Comparison of ENCODE assay signal across 1 cellular context in genomic region chr19:12035220-12036172, GRCh38.
TF ChIP-seq lines count a peak whose summit lies in the region.

TSS of gene ZNF433 (minus strand) at chr19:12035679. CDS start at chr19:12035539, 140 bp downstream.

TF ChIP-seq in HepG2, 621 proteins besides CTCF, POLR2A, EP300 and RAD21 (continued from another document and continues in another):
- TF ChIP-seq TIGD3 (CRISPR knock-in tag; IDR thresholded peaks at IDR 0.05; ENCODE audit: borderline replicate concordance) (no peak), ZNF879 (CRISPR knock-in tag; IDR thresholded peaks at IDR 0.05) (no peak), ZNF761 (CRISPR knock-in tag; conservative IDR thresholded peaks at IDR 0.05) (peak; percentile 82; the same call in 1 of the 2 replicates), CREM (IDR thresholded peaks at IDR 0.05) (no peak), CREM (CRISPR knock-in tag; IDR thresholded peaks at IDR 0.05) (no peak), ZNF605 (CRISPR knock-in tag; IDR thresholded peaks at IDR 0.05) (peak; percentile 83), SCMH1 (CRISPR knock-in tag; IDR thresholded peaks at IDR 0.05; ENCODE audit: borderline replicate concordance) (no peak), MBNL3 (CRISPR knock-in tag; conservative IDR thresholded peaks at IDR 0.05) (no peak), ARID5B (CRISPR knock-in tag; IDR thresholded peaks at IDR 0.05) (peak; percentile 37; the same call in 1 of the 2 replicates), ZNF143 (CRISPR knock-in tag; IDR thresholded peaks at IDR 0.05) (no peak), GABPA (IDR thresholded peaks at IDR 0.05; ENCODE audit: low read depth, low read length) (no peak), GABPA (CRISPR knock-in tag; IDR thresholded peaks at IDR 0.05; ENCODE audit: low read depth) (no peak), ATF5 (CRISPR knock-in tag; IDR thresholded peaks at IDR 0.05; ENCODE audit: low read depth) (no peak), ZNF574 (CRISPR knock-in tag; IDR thresholded peaks at IDR 0.05) (peak; percentile 39; the same call in 1 of the 2 replicates), CCAR2 (optimal IDR thresholded peaks at IDR 0.05; ENCODE audit: low read depth, low read length) (no peak), NR0B2 (CRISPR knock-in tag; IDR thresholded peaks at IDR 0.05) (no peak), ZNF740 (CRISPR knock-in tag; IDR thresholded peaks at IDR 0.05) (no peak), ZNF772 (CRISPR knock-in tag; IDR thresholded peaks at IDR 0.05) (no peak), MAZ (IDR thresholded peaks at IDR 0.05; ENCODE audit: borderline replicate concordance, low read depth, low read length) (no peak), MAZ (CRISPR knock-in tag; IDR thresholded peaks at IDR 0.05; ENCODE audit: low read depth) (0 out of 2 replicates have a peak, but pooled peaks have one; percentile 52), GATA4 (IDR thresholded peaks at IDR 0.05; ENCODE audit: borderline replicate concordance, low read depth) (peak; percentile 25; the same call in 1 of the 2 replicates), SP4 (CRISPR knock-in tag; IDR thresholded peaks at IDR 0.05) (peak; percentile 89), ZBTB43 (CRISPR knock-in tag; conservative IDR thresholded peaks at IDR 0.05) (no peak), ZNF670 (CRISPR knock-in tag; IDR thresholded peaks at IDR 0.05; ENCODE audit: borderline replicate concordance) (no peak), MAFK (conservative IDR thresholded peaks at IDR 0.05 in 1 of 2, IDR thresholded peaks at IDR 0.05 in 1 of 2; ENCODE audit: low read length in 2 of 2) (no peak), HNRNPUL1 (IDR thresholded peaks at IDR 0.05; ENCODE audit: low read depth, low read length) (no peak), FOXK2 (IDR thresholded peaks at IDR 0.05) (no peak), JUND (CRISPR knock-in tag; IDR thresholded peaks at IDR 0.05) (0 out of 2 replicates have a peak, but pooled peaks have one; percentile 26), KDM5A (IDR thresholded peaks at IDR 0.05; ENCODE audit: borderline replicate concordance, low read length) (peak; percentile 49; the same call in 1 of the 2 replicates), ZNF350 (CRISPR knock-in tag; IDR thresholded peaks at IDR 0.05; ENCODE audit: borderline replicate concordance, low read depth) (peak; percentile 43; the same call in 1 of the 2 replicates), IKZF5 (CRISPR knock-in tag; IDR thresholded peaks at IDR 0.05) (no peak), ZHX1 (CRISPR knock-in tag; IDR thresholded peaks at IDR 0.05; ENCODE audit: low read depth) (no peak), NR2C2 (CRISPR knock-in tag; IDR thresholded peaks at IDR 0.05; ENCODE audit: borderline replicate concordance) (no peak; the same call in 1 of the 2 replicates), ZNF709 (CRISPR knock-in tag; IDR thresholded peaks at IDR 0.05) (no peak), GATAD1 (CRISPR knock-in tag; IDR thresholded peaks at IDR 0.05) (peak; percentile 33; the same call in 1 of the 2 replicates), ZFP1 (CRISPR knock-in tag; IDR thresholded peaks at IDR 0.05) (no peak), ZSCAN25 (CRISPR knock-in tag; IDR thresholded peaks at IDR 0.05) (no peak), ZNF724P (CRISPR knock-in tag; IDR thresholded peaks at IDR 0.05; ENCODE audit: borderline replicate concordance) (no peak), CENPX (CRISPR knock-in tag; IDR thresholded peaks at IDR 0.05) (no peak), SIN3A (IDR thresholded peaks at IDR 0.05; ENCODE audit: borderline replicate concordance, low read depth, low read length) (peak; percentile 44; the same call in 1 of the 2 replicates), ZNF12 (CRISPR knock-in tag; IDR thresholded peaks at IDR 0.05) (peak; percentile 23; the same call in 1 of the 2 replicates), UBTF (CRISPR knock-in tag; IDR thresholded peaks at IDR 0.05) (peak; percentile 95), NFIC (IDR thresholded peaks at IDR 0.05; ENCODE audit: low read length) (no peak), PAX8 (CRISPR knock-in tag; IDR thresholded peaks at IDR 0.05; ENCODE audit: borderline replicate concordance) (peak; percentile 46; the same call in 1 of the 2 replicates), MYC (CRISPR knock-in tag; IDR thresholded peaks at IDR 0.05; ENCODE audit: borderline replicate concordance) (no peak), ZNF317 (CRISPR knock-in tag; IDR thresholded peaks at IDR 0.05) (no peak)
